ENCODE assay signal across 3 cellular contexts in genomic region chr1:20789598-20789997, GRCh38. TPM values are rescaled to one million over a fixed set of nuclear protein-coding genes. Genes with fewer than 3 reads are reported as not detected.
"Had no signal": no experiment of that assay in that cellular context is flagged by ENCODE, and none has a peak within 500 bp of the region (broad histone marks: within the 10 kb centered on the region; RNA-seq: fewer than 3 reads in every experiment).

No MANE protein-coding gene starts in this region.

RNA-seq across cellular contexts. Expression of gene SH2D5, which starts 57.1 kb away (rescaled TPM):
- total RNA-seq: left ventricle myocardium superior, lower lobe of right lung, mononuclear cell had no signal
